15 cellular contexts compared by ENCODE assay signal in the genomic region with DNA sequence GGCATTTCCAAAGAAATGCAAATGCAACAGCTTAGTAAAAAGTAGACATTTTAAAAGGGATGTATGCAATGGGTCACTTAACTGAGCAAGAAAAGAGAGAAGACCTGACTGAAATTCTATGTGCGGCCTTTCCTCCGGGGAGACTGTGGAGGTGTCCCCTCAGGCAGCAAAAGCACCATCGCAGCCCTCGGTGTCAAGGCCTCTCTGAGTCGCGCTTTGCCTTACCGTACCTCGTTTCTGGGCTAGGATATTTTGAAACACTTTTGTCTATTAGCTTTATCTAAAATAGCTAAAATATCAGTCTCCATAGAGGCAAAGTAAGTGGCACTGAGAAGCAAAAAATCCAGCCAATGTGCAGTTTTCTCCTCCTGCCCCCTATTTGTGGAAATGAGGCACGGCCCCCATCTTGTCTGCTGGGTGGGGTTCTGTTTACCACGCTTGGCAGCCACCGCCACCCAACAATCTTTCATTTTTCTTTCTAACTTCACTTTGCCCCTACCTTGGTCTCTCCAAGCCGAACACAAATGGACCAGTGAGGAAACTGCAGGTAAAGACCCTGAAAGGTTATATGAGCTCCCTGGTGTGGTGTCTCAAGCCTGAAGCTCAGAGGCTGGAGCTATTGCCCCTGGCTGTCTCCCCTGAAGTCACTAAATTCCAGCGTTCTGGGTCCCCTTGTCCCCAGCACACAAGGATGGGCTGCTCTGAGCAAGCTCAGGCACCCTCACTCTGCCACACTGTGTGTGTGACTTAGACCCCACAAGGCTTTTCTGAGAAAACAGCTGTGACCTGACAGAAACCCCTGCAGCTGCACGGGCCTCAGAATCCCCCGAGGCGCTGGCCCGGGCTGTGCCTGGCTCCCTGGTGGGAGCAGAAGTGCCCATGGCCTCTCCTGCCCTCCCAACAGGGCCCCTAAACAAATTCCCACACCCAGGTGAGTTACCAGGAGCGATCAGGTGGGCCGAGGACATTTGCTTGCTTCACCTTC. TPM values are rescaled to one million over a fixed set of nuclear protein-coding genes. Genes with fewer than 3 reads are reported as not detected.
DNase-seq lines count a peak whose midpoint lies in the region; ATAC-seq and TF ChIP-seq lines count a peak whose summit lies in the region.
"Had no signal": no experiment of that assay in that cellular context is flagged by ENCODE, and none has a peak within 500 bp of the region (broad histone marks: within the 10 kb centered on the region; RNA-seq: fewer than 3 reads in every experiment).

No MANE protein-coding gene starts in this region.

- TF ChIP-seq CTCF in upper lobe of left lung (IDR thresholded peaks at IDR 0.05) = no peak

- ATAC-seq in upper lobe of left lung (ENCODE audit: low FRiP score in 2 of 2) (no peak), HG03457 (IDR thresholded peaks at IDR 0.05; ENCODE audit: unreplicated experiment) (no peak)

- no peaks in the 10 kb centered on the region for H3K27me3 ChIP-seq in upper lobe of left lung
- H3K27me3 ChIP-seq: breast epithelium had no signal

- TF ChIP-seq EP300 in upper lobe of left lung (IDR thresholded peaks at IDR 0.05) = no peak

- peak; percentile 47 for DNase-seq in stimulated activated CD4-positive, alpha-beta T cell treated with anti-CD3 and anti-CD28 coated beads, Interleukin-15, amount 100 ng/mL, for 24 hours
- no peak for DNase-seq in stimulated activated CD4-positive, alpha-beta T cell treated with anti-CD3 and anti-CD28 coated beads, Interleukin-1b, Interleukin-23, amount 100 ng/mL, for 48 hours
- DNase-seq in activated T-cell treated with anti-CD3 and anti-CD28 coated beads, Interleukin-2, amount 50 U/mL, for 48 hours = peak; percentile 61 to 62
- peak; percentile 54 to 66 (median 63) for DNase-seq in immature natural killer cell
- DNase-seq in upper lobe of left lung = peak in 1 of 2 donors; percentile 51
- no peak for DNase-seq in iPS-NIHi7 (ENCODE audit: extremely low spot score)
- no peak for DNase-seq in superior temporal gyrus (ENCODE audit: extremely low spot score)
- DNase-seq: mesenchymal stem cell, NCI-H1436 had no signal

- H3K4me3 Mint-ChIP-seq in immature natural killer cell = peak overlapping the region; percentile 85 to 100 (median 100)
- H3K4me3 Mint-ChIP-seq: type B pancreatic cell had no signal

- H3K27me3 Mint-ChIP-seq in immature natural killer cell (ENCODE audit: low read depth in 3 of 3) = peaks cover 36 to 62% (median 54%) of the 10 kb centered on the region in 3 donors

- H3K4me3 ChIP-seq in upper lobe of left lung = peak overlapping the region in 3 of 4 donors; percentile 22 to 36 (median 35)

- H3K27ac Mint-ChIP-seq in immature natural killer cell = peak overlapping the region; percentile 95 to 100 (median 100)
- H3K27ac Mint-ChIP-seq: progenitor cell of endocrine pancreas, type B pancreatic cell had no signal

- WGBS in upper lobe of left lung, 2 donors = 76 to 79% methylated on average over 17 to 19 of the region's 19 CpGs

- peaks cover 49 to 60% (median 58%) of the 10 kb centered on the region in 3 donors for H3K36me3 Mint-ChIP-seq in immature natural killer cell
- H3K36me3 Mint-ChIP-seq: type B pancreatic cell had no signal

- peaks cover 0 to 2% (median 0%) of the 10 kb centered on the region in 6 donors for H3K9me3 Mint-ChIP-seq in immature natural killer cell
- H3K9me3 Mint-ChIP-seq: type B pancreatic cell had no signal

- H3K4me1 Mint-ChIP-seq in immature natural killer cell = peaks cover 70 to 85% of the 10 kb centered on the region in 2 donors

- H3K9me3 ChIP-seq in upper lobe of left lung = no peaks in the 10 kb centered on the region
- H3K9me3 ChIP-seq: breast epithelium had no signal

- no peaks in the 10 kb centered on the region for H3K36me3 ChIP-seq in upper lobe of left lung
- H3K36me3 ChIP-seq: breast epithelium had no signal

- TF ChIP-seq POLR2A in upper lobe of left lung (IDR thresholded peaks at IDR 0.05) = no peak

- no peaks in the 10 kb centered on the region for H3K4me1 ChIP-seq in upper lobe of left lung
- H3K4me1 ChIP-seq: breast epithelium had no signal

- H3K27ac ChIP-seq in upper lobe of left lung = peak overlapping the region in 3 of 4 donors; percentile 57 to 76 (median 73)
- H3K27ac ChIP-seq: breast epithelium, epithelial cell of prostate had no signal

RNA-seq across cellular contexts. Expression of a gene that starts 1.6 kb away (rescaled TPM):
- polyA plus RNA-seq in immature natural killer cell = 1,000 to 10,000 TPM; 1,122 to 1,466 (median 1,335) TPM
- total RNA-seq in upper lobe of left lung = 10 to 100 TPM in 1 of 6 donors, 1 to 10 TPM in 5; 5.0 to 14.7 (median 8.7) TPM
- total RNA-seq: H4, progenitor cell of endocrine pancreas had no signal

RNA-seq across cellular contexts. Expression of a gene that starts 36.9 kb away (rescaled TPM):
- 10 to 100 TPM; 12.4 to 18.0 (median 14.7) TPM for polyA plus RNA-seq in immature natural killer cell
- 100 to 1,000 TPM; 114 to 235 (median 141) TPM for total RNA-seq in upper lobe of left lung

Comparison
In these comparisons a context has a peak if more than half of its experiments do, and no peak if none do; other contexts are left out.
1. DNase-seq: peak in stimulated activated CD4-positive, alpha-beta T cell treated with anti-CD3 and anti-CD28 coated beads, Interleukin-15, amount 100 ng/mL, for 24 hours (single experiment), activated T-cell treated with anti-CD3 and anti-CD28 coated beads, Interleukin-2, amount 50 U/mL, for 48 hours (2 of 2) and immature natural killer cell (3 of 3); none in stimulated activated CD4-positive, alpha-beta T cell treated with anti-CD3 and anti-CD28 coated beads, Interleukin-1b, Interleukin-23, amount 100 ng/mL, for 48 hours (single experiment), iPS-NIHi7 (single experiment) and superior temporal gyrus (single experiment).